16 cellular contexts compared by ENCODE assay signal in genomic region chr17:82483836-82484235, GRCh38. TPM values are rescaled to one million over a fixed set of nuclear protein-coding genes. Genes with fewer than 3 reads are reported as not detected.
DNase-seq lines count a peak whose midpoint lies in the region; ATAC-seq and TF ChIP-seq lines count a peak whose summit lies in the region.
"Had no signal": no experiment of that assay in that cellular context is flagged by ENCODE, and none has a peak within 500 bp of the region (broad histone marks: within the 10 kb centered on the region; RNA-seq: fewer than 3 reads in every experiment).

No MANE protein-coding gene starts in this region.

- no peak for TF ChIP-seq POLR2A in heart left ventricle (IDR thresholded peaks at IDR 0.05)
- TF ChIP-seq POLR2A in body of pancreas (IDR thresholded peaks at IDR 0.05): no peak
- no peak for TF ChIP-seq POLR2A in uterus (IDR thresholded peaks at IDR 0.05)

- TF ChIP-seq CTCF in heart left ventricle (IDR thresholded peaks at IDR 0.05): no peak
- no peak for TF ChIP-seq CTCF in left ventricle myocardium inferior (IDR thresholded peaks at IDR 0.05; ENCODE audit: borderline replicate concordance)
- TF ChIP-seq CTCF in mucosa of descending colon (IDR thresholded peaks at IDR 0.05): no peak
- no peak for TF ChIP-seq CTCF in body of pancreas (IDR thresholded peaks at IDR 0.05)
- no peak for TF ChIP-seq CTCF in uterus (IDR thresholded peaks at IDR 0.05)

- H3K4me1 ChIP-seq in heart left ventricle (peaks cover 0 to 14% (median 2%) of the 10 kb centered on the region in 12 donors), left ventricle myocardium inferior (peaks cover 33% of the 10 kb centered on the region), mucosa of descending colon (ENCODE audit: low read depth) (peaks cover 8% of the 10 kb centered on the region), body of pancreas (no peaks in the 10 kb centered on the region), uterus (no peaks in the 10 kb centered on the region)

- H3K36me3 ChIP-seq in heart left ventricle: peaks cover 3 to 100% (median 95%) of the 10 kb centered on the region in 9 donors
- peaks cover 100% of the 10 kb centered on the region for H3K36me3 ChIP-seq in left ventricle myocardium inferior
- H3K36me3 ChIP-seq in mucosa of descending colon (ENCODE audit: low read depth): peaks cover 25% of the 10 kb centered on the region
- H3K36me3 ChIP-seq in body of pancreas (replicated peaks in 1 of 2; ENCODE audit: insufficient read depth in 1 of 2, low read depth in 2 of 2): peaks cover 5 to 38% of the 10 kb centered on the region in 2 donors
- no peaks in the 10 kb centered on the region for H3K36me3 ChIP-seq in uterus

- H3K9me3 ChIP-seq in heart left ventricle (no peaks in the 10 kb centered on the region), left ventricle myocardium inferior (replicated peaks) (no peaks in the 10 kb centered on the region), mucosa of descending colon (no peaks in the 10 kb centered on the region), body of pancreas (no peaks in the 10 kb centered on the region), uterus (no peaks in the 10 kb centered on the region)
- H3K9me3 ChIP-seq: BLaER1 treated with 17β-estradiol and CSF1 and Interleukin-3, amounts not matched to agents 10 nM and 100 nM had no signal

- 83 to 85% (median 84%) methylated on average over 3 to 9 of the region's 9 CpGs for WGBS in heart left ventricle, 4 donors
- 90 to 95% methylated on average over 3 to 9 of the region's 9 CpGs for WGBS in body of pancreas, 2 donors

- intact Hi-C loops in heart left ventricle (cut with DNase I): no loop called here
- intact Hi-C loops in left cardiac atrium (cut with DNase I): no loop called here
- intact Hi-C loops in left ventricle myocardium inferior (cut with micrococcal nuclease): no loop called here
- intact Hi-C loops in mucosa of descending colon (cut with DNase I, micrococcal nuclease): no loop called here
- intact Hi-C loops in body of pancreas (cut with DNase I): no loop called here
- intact Hi-C loops in uterus (cut with DNase I; ENCODE audit: low total_unique reads): no loop called here

- ATAC-seq in heart left ventricle: peak; percentile 18 to 43 (median 33)
- no peak for ATAC-seq in left cardiac atrium
- no peak for ATAC-seq in mucosa of descending colon
- ATAC-seq in body of pancreas: no peak
- ATAC-seq: CD8-positive, alpha-beta T cell; GM12878 had no signal

- H3K27me3 ChIP-seq in heart left ventricle: no peaks in the 10 kb centered on the region
- H3K27me3 ChIP-seq in left ventricle myocardium inferior (ENCODE audit: low read depth): no peaks in the 10 kb centered on the region
- H3K27me3 ChIP-seq in body of pancreas: no peaks in the 10 kb centered on the region
- no peaks in the 10 kb centered on the region for H3K27me3 ChIP-seq in uterus
- H3K27me3 ChIP-seq: BLaER1 treated with 17β-estradiol and CSF1 and Interleukin-3, amounts not matched to agents 10 nM and 100 nM had no signal

- DNase-seq in heart left ventricle (no peak), left cardiac atrium (no peak), left ventricle myocardium inferior (peak; percentile 37), mucosa of descending colon (peak in 2 of 3 donors; percentile 59 to 62), body of pancreas (no peak), ecto neural progenitor cell (ENCODE audit: low spot score) (no peak), uterus (no peak)
- DNase-seq: Calu3; CD8-positive, alpha-beta T cell; DMS 273 treated with DMSO at 0.1 percent for 48 hours; DMS53; DND-41; EL; H9 had no signal

- H3K4me3 ChIP-seq in heart left ventricle (no peak overlapping the region), left ventricle myocardium inferior (no peak overlapping the region), mucosa of descending colon (no peak overlapping the region), body of pancreas (no peak overlapping the region), uterus (no peak overlapping the region)
- H3K4me3 ChIP-seq: BLaER1 treated with 17β-estradiol and CSF1 and Interleukin-3, amounts not matched to agents 10 nM and 100 nM; GM12878 had no signal

- H3K27ac ChIP-seq in heart left ventricle (peak overlapping the region in 1 of 12 donors; percentile 22), left ventricle myocardium inferior (replicated peaks) (peak overlapping the region; percentile 34), body of pancreas (no peak overlapping the region), uterus (no peak overlapping the region)
- H3K27ac ChIP-seq: BLaER1 treated with 17β-estradiol and CSF1 and Interleukin-3, amounts not matched to agents 10 nM and 100 nM had no signal

RNA-seq across cellular contexts. Expression of gene NARF, which starts 25.3 kb away (rescaled TPM):
- total RNA-seq in heart left ventricle (10 to 100 TPM; 48.6 to 77.4 (median 59.5) TPM), left cardiac atrium (10 to 100 TPM; 63.7 to 65.9 TPM), left ventricle myocardium inferior (69.2 TPM), mucosa of descending colon (10 to 100 TPM; 49.7 to 56.0 (median 55.9) TPM), body of pancreas (10 to 100 TPM; 14.5 to 85.4 TPM), uterus (10 to 100 TPM; 15.3 to 55.5 (median 33.3) TPM)
- 100 to 1,000 TPM in 1 of 2 donors, 10 to 100 TPM in 1; 76.2 to 111 TPM for polyA plus RNA-seq in heart left ventricle

RNA-seq across cellular contexts. Expression of gene CYBC1, which starts 33.3 kb away (rescaled TPM):
- total RNA-seq in heart left ventricle: 10 to 100 TPM; 20.1 to 82.1 (median 25.4) TPM
- polyA plus RNA-seq in heart left ventricle: 10 to 100 TPM; 17.3 to 41.1 TPM
- total RNA-seq in left cardiac atrium: 10 to 100 TPM; 42.1 to 43.6 TPM
- total RNA-seq in left ventricle myocardium inferior: 23.8 TPM
- 10 to 100 TPM; 79.2 to 90.5 (median 81.0) TPM for total RNA-seq in mucosa of descending colon
- 10 to 100 TPM; 53.1 to 68.2 TPM for total RNA-seq in body of pancreas
- 10 to 100 TPM; 12.0 to 93.7 (median 32.5) TPM for total RNA-seq in uterus

RNA-seq across cellular contexts. Expression of gene FOXK2, which starts 35.7 kb away (rescaled TPM):
- total RNA-seq in heart left ventricle: 10 to 100 TPM; 26.9 to 77.0 (median 33.9) TPM
- polyA plus RNA-seq in heart left ventricle: 10 to 100 TPM; 15.6 to 43.2 TPM
- total RNA-seq in left cardiac atrium: 10 to 100 TPM; 35.9 to 53.9 TPM
- total RNA-seq in left ventricle myocardium inferior: 41.6 TPM
- total RNA-seq in mucosa of descending colon: 10 to 100 TPM; 39.7 to 62.3 (median 43.5) TPM
- 10 to 100 TPM; 10.6 to 25.1 TPM for total RNA-seq in body of pancreas
- 10 to 100 TPM; 15.9 to 70.9 (median 42.7) TPM for total RNA-seq in uterus

Comparison
In these comparisons a context has a peak if more than half of its experiments do, and no peak if none do; other contexts are left out.
1. ATAC-seq: peak in heart left ventricle (4 of 4); none in left cardiac atrium (0 of 2), mucosa of descending colon (single experiment) and body of pancreas (single experiment).
2. DNase-seq: peak in left ventricle myocardium inferior (single experiment) and mucosa of descending colon (2 of 3); none in heart left ventricle (0 of 5), left cardiac atrium (single experiment), body of pancreas (0 of 4), ecto neural progenitor cell (single experiment) and uterus (0 of 2).